11 cellular contexts compared by ENCODE assay signal in the genomic region with DNA sequence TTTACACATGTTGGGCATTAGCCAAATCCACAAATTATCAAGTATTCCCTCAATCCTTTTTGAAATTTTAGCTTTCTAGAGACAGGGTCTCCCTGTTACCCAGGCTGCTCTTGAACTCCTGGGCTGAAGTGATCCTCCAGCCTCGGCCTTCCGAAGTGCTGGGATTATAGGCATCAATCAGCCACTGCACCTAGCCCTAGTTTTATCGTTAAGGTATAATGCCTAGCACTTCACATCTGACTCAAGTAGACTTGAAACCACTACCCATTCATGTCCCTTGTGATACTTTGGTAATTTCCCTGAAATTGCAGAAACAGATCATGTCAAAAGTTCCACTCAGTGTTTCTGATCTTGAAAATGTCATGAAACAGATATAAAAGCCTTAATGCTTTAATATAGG. TPM values are rescaled to one million over a fixed set of nuclear protein-coding genes. Genes with fewer than 3 reads are reported as not detected.
DNase-seq lines count a peak whose midpoint lies in the region; ATAC-seq lines count a peak whose summit lies in the region.
"Had no signal": no experiment of that assay in that cellular context is flagged by ENCODE, and none has a peak within 500 bp of the region (broad histone marks: within the 10 kb centered on the region; RNA-seq: fewer than 3 reads in every experiment).

No MANE protein-coding gene starts in this region.

- peaks cover 42% of the 10 kb centered on the region for H3K4me1 Mint-ChIP-seq in central memory CD8-positive, alpha-beta T cell
- H3K4me1 Mint-ChIP-seq: nephron had no signal

- H3K27me3 Mint-ChIP-seq in central memory CD8-positive, alpha-beta T cell, result no peaks in the 10 kb centered on the region
- H3K27me3 Mint-ChIP-seq: dendritic cell treated with granulocyte-macrophage colony-stimulating factor and Interleukin-4, amounts not matched to agents 40 ng/mL and 50 ng/mL, for 4 days had no signal

- no peak overlapping the region for H3K4me3 Mint-ChIP-seq in central memory CD8-positive, alpha-beta T cell
- H3K4me3 Mint-ChIP-seq: nephron had no signal

- H3K9me3 Mint-ChIP-seq in central memory CD8-positive, alpha-beta T cell, result no peaks in the 10 kb centered on the region
- H3K9me3 Mint-ChIP-seq: dendritic cell treated with granulocyte-macrophage colony-stimulating factor and Interleukin-4, amounts not matched to agents 40 ng/mL and 50 ng/mL, for 4 days; nephron had no signal

- DNase-seq in central memory CD8-positive, alpha-beta T cell (ENCODE audit: low spot score in 2 of 2), result no peak
- DNase-seq in OCI-M1 (lab: John Stamatoyannopoulos, UW) (no peak), dermis blood vessel endothelial cell (no peak), NOMO-1 (lab: John Stamatoyannopoulos, UW; ENCODE audit: unreplicated experiment in 2 of 2) (no peak)
- DNase-seq: left colon had no signal

- ATAC-seq in GM18861 (IDR thresholded peaks at IDR 0.05; ENCODE audit: unreplicated experiment) (peak; percentile 43), GM21526 (IDR thresholded peaks at IDR 0.05; ENCODE audit: low FRiP score, unreplicated experiment) (peak; percentile 43), HG03280 (IDR thresholded peaks at IDR 0.05; ENCODE audit: unreplicated experiment) (peak; percentile 49)
- ATAC-seq in central memory CD8-positive, alpha-beta T cell (replicated peaks; ENCODE audit: extremely low read depth, poor library complexity, severe bottlenecking), result no peak
- ATAC-seq: left colon, Panc1 had no signal

- peaks cover 2% of the 10 kb centered on the region for H3K36me3 Mint-ChIP-seq in central memory CD8-positive, alpha-beta T cell (ENCODE audit: insufficient read depth)

- H3K27ac Mint-ChIP-seq in central memory CD8-positive, alpha-beta T cell (ENCODE audit: low read depth), result peak overlapping the region; percentile 32
- H3K27ac Mint-ChIP-seq: nephron had no signal

RNA-seq across cellular contexts. Expression of a gene that starts 26.3 kb away (rescaled TPM):
- total RNA-seq in dermis blood vessel endothelial cell, result 41.5 and 42.5 TPM in 2 replicates
